In genomic region chr4:128859887-128860774, GRCh38 we compare ENCODE assay signal across 10 cellular contexts.
DNase-seq lines count a peak whose midpoint lies in the region; ATAC-seq and TF ChIP-seq lines count a peak whose summit lies in the region.
"Had no signal": no experiment of that assay in that cellular context is flagged by ENCODE, and none has a peak within 500 bp of the region (broad histone marks: within the 10 kb centered on the region; RNA-seq: fewer than 3 reads in every experiment).

No MANE protein-coding gene starts in this region.

- H3K4me1 ChIP-seq in MM.1S (ENCODE audit: low read length): 0 out of 2 replicates have a peak, but pooled peaks cover 1% of the 10 kb centered on the region

- no peak overlapping the region for H3K27ac ChIP-seq in MM.1S (ENCODE audit: low read length)

- H3K27me3 ChIP-seq in MM.1S (replicated peaks; ENCODE audit: insufficient read depth, low read length): no peaks in the 10 kb centered on the region

- peak; percentile 19 for ATAC-seq in GM18868 (IDR thresholded peaks at IDR 0.05; ENCODE audit: unreplicated experiment)
- ATAC-seq in HG03097 (IDR thresholded peaks at IDR 0.05; ENCODE audit: low FRiP score, unreplicated experiment): no peak
- ATAC-seq in GM18498 (IDR thresholded peaks at IDR 0.05; ENCODE audit: unreplicated experiment): no peak

- no peak overlapping the region for H2AFZ ChIP-seq in MM.1S (ENCODE audit: low read length)

- peaks cover 15% of the 10 kb centered on the region; the same call in 1 of the 2 replicates for H3F3A ChIP-seq in MM.1S (ENCODE audit: insufficient read depth, low read length)

- no peaks in the 10 kb centered on the region for H4K20me1 ChIP-seq in MM.1S (ENCODE audit: insufficient read depth, low read length)

- no peak for TF ChIP-seq CTCF in astrocyte of the spinal cord (IDR thresholded peaks at IDR 0.05; ENCODE audit: low read depth, low read length)
- no peak for TF ChIP-seq CTCF in MM.1S (IDR thresholded peaks at IDR 0.05; ENCODE audit: low read length)

- H3K79me2 ChIP-seq in MM.1S (ENCODE audit: low read length): peaks cover 96% of the 10 kb centered on the region

- no peak overlapping the region for H3K9ac ChIP-seq in MM.1S (ENCODE audit: low read length)

- H3K4me3 ChIP-seq in astrocyte of the spinal cord (ENCODE audit: low read depth, low read length) (no peak overlapping the region), MM.1S (ENCODE audit: low read length) (no peak overlapping the region)

- no peak overlapping the region for H3K4me2 ChIP-seq in MM.1S (ENCODE audit: low read depth, low read length)

- no peaks in the 10 kb centered on the region for H3K9me3 ChIP-seq in MM.1S (replicated peaks; ENCODE audit: insufficient read depth, low read length)

- no peaks in the 10 kb centered on the region for H3K9me2 ChIP-seq in MM.1S (replicated peaks; ENCODE audit: insufficient read depth, low read length)

- DNase-seq in AG08395 (ENCODE audit: low spot score): peak; percentile 71
- peak; percentile 75 for DNase-seq in astrocyte of the spinal cord (ENCODE audit: low read depth, low spot score)
- peak; percentile 27 for DNase-seq in medulla oblongata (ENCODE audit: extremely low spot score)
- DNase-seq in T-helper 9 cell: no peak
- no peak for DNase-seq in MM.1S
- DNase-seq: anterior cingulate cortex, NCI-H187 treated with DMSO at 0.1 percent for 48 hours had no signal

- peaks cover 39% of the 10 kb centered on the region for H3K36me3 ChIP-seq in MM.1S (replicated peaks; ENCODE audit: insufficient read depth, low read length)

- in situ Hi-C loops in astrocyte of the spinal cord (cut with HindIII; ENCODE audit: low sequenced_read_pairs): no loop called here

Comparison
In these comparisons a context has a peak if more than half of its experiments do, and no peak if none do; other contexts are left out.
1. DNase-seq: peak in AG08395 (single experiment), astrocyte of the spinal cord (single experiment) and medulla oblongata (single experiment); none in T-helper 9 cell (single experiment) and MM.1S (single experiment).